8 cellular contexts compared by ENCODE assay signal in genomic region chr2:78979380-78980238, GRCh38. TPM values are rescaled to one million over a fixed set of nuclear protein-coding genes. Genes with fewer than 3 reads are reported as not detected.
A peak's percentile ranks its signal among the peaks of the same experiment; 100 is the strongest.
DNase-seq lines count a peak whose midpoint lies in the region; ATAC-seq and TF ChIP-seq lines count a peak whose summit lies in the region.

No MANE protein-coding gene starts in this region.

- ATAC-seq in GM21723 (IDR thresholded peaks at IDR 0.05; ENCODE audit: unreplicated experiment) (peak; percentile 42), GM19455 (IDR thresholded peaks at IDR 0.05; ENCODE audit: unreplicated experiment) (no peak), natural killer cell (no peak)
- ATAC-seq in activated CD8-positive, alpha-beta T cell treated with anti-CD3 and anti-CD28 coated beads, Interleukin-2, amount 10 ng/mL, durations not matched to agents 7 days and 5 days = no peak

- POLR2A ChIA-PET in activated CD8-positive, alpha-beta T cell treated with anti-CD3 and anti-CD28 coated beads, Interleukin-2, amount 10 ng/mL, durations not matched to agents 7 days and 5 days (lab: Charles Lee) = no interaction called here

- no peaks in the 10 kb centered on the region for H3K27me3 Mint-ChIP-seq in activated CD8-positive, alpha-beta T cell treated with anti-CD3 and anti-CD28 coated beads, Interleukin-2, amount 10 ng/mL, durations not matched to agents 7 days and 5 days (ENCODE audit: low read depth)
- no peaks in the 10 kb centered on the region for H3K27me3 Mint-ChIP-seq in natural killer cell (ENCODE audit: low read depth in 2 of 2)

- H3K9me3 Mint-ChIP-seq in activated CD8-positive, alpha-beta T cell treated with anti-CD3 and anti-CD28 coated beads, Interleukin-2, amount 10 ng/mL, durations not matched to agents 7 days and 5 days (ENCODE audit: insufficient read depth) = no peaks in the 10 kb centered on the region
- H3K9me3 Mint-ChIP-seq in natural killer cell = peaks cover 0 to 4% of the 10 kb centered on the region in 2 donors

- no peak overlapping the region for H3K4me3 Mint-ChIP-seq in activated CD8-positive, alpha-beta T cell treated with anti-CD3 and anti-CD28 coated beads, Interleukin-2, amount 10 ng/mL, durations not matched to agents 7 days and 5 days
- no peak overlapping the region for H3K4me3 Mint-ChIP-seq in natural killer cell

- intact Hi-C loops in natural killer cell (cut with micrococcal nuclease) = no loop called here

- CTCF ChIA-PET in activated CD8-positive, alpha-beta T cell treated with anti-CD3 and anti-CD28 coated beads, Interleukin-2, amount 10 ng/mL, durations not matched to agents 7 days and 5 days (lab: Charles Lee) = no interaction called here

- no peak for TF ChIP-seq CTCF in natural killer cell (IDR thresholded peaks at IDR 0.05)

- DNase-seq in NCI-H2029 (lab: John Stamatoyannopoulos, UW) = peak; percentile 2
- no peak for DNase-seq in NCI-H2029 treated with DMSO at 0.1 percent for 48 hours (lab: John Stamatoyannopoulos, UW)
- DNase-seq in NCI-H1105 (lab: John Stamatoyannopoulos, UW) = peak; percentile 20
- DNase-seq in activated CD8-positive, alpha-beta T cell treated with anti-CD3 and anti-CD28 coated beads, Interleukin-2, amount 10 ng/mL, durations not matched to agents 7 days and 5 days = peak; percentile 32
- DNase-seq in kidney tubule cell (ENCODE audit: low spot score) = peak; percentile 61
- no peak for DNase-seq in natural killer cell

- peaks cover 6% of the 10 kb centered on the region for H3K4me1 Mint-ChIP-seq in activated CD8-positive, alpha-beta T cell treated with anti-CD3 and anti-CD28 coated beads, Interleukin-2, amount 10 ng/mL, durations not matched to agents 7 days and 5 days (ENCODE audit: low read depth)
- no peaks in the 10 kb centered on the region for H3K4me1 Mint-ChIP-seq in natural killer cell

- no peaks in the 10 kb centered on the region for H3K36me3 Mint-ChIP-seq in activated CD8-positive, alpha-beta T cell treated with anti-CD3 and anti-CD28 coated beads, Interleukin-2, amount 10 ng/mL, durations not matched to agents 7 days and 5 days (ENCODE audit: low read depth)
- H3K36me3 Mint-ChIP-seq in natural killer cell = no peaks in the 10 kb centered on the region

- H3K27ac Mint-ChIP-seq in activated CD8-positive, alpha-beta T cell treated with anti-CD3 and anti-CD28 coated beads, Interleukin-2, amount 10 ng/mL, durations not matched to agents 7 days and 5 days = no peak overlapping the region
- H3K27ac Mint-ChIP-seq in natural killer cell = no peak overlapping the region

RNA-seq across cellular contexts. Expression of gene REG3G, which starts 45.9 kb away (rescaled TPM):
- not detected for total RNA-seq in activated CD8-positive, alpha-beta T cell treated with anti-CD3 and anti-CD28 coated beads, Interleukin-2, amount 10 ng/mL, durations not matched to agents 7 days and 5 days
- total RNA-seq in natural killer cell = not detected

Comparison
In these comparisons a context has a peak if more than half of its experiments do, and no peak if none do; other contexts are left out.
1. DNase-seq: peak in NCI-H2029 (single experiment), NCI-H1105 (single experiment), activated CD8-positive, alpha-beta T cell treated with anti-CD3 and anti-CD28 coated beads, Interleukin-2, amount 10 ng/mL, durations not matched to agents 7 days and 5 days (single experiment) and kidney tubule cell (single experiment); none in NCI-H2029 treated with DMSO at 0.1 percent for 48 hours (single experiment) and natural killer cell (single experiment).